Comparison of ENCODE assay signal across 8 cellular contexts in the genomic region with DNA sequence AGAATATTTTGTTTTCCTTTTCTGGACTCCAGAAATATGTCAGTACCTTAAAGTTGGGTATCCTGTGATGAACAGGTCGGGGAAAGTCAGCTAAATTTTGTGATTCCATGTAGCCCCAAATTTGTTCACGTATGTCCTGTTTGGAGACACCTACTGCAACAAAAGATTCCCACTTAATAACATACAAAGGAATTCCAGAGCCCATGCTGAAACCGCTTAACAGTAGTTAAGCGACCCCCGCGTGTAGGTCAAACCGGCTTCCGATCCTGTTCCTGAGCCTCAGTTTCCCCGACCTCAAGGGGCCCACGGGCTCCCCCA. TPM values are rescaled to one million over a fixed set of nuclear protein-coding genes. Genes with fewer than 3 reads are reported as not detected.
DNase-seq lines count a peak whose midpoint lies in the region; ATAC-seq lines count a peak whose summit lies in the region.

No MANE protein-coding gene starts in this region.

- H3K36me3 ChIP-seq in ACC112 (ENCODE audit: insufficient read depth, low read length), result peaks cover 15% of the 10 kb centered on the region; the same call in 1 of the 2 replicates

- intact Hi-C loops in left colon (cut with DNase I, micrococcal nuclease), result no loop called here

- H3K27ac ChIP-seq in ACC112 (ENCODE audit: low read depth, low read length), result peak overlapping the region; percentile 32; the same call in 1 of the 2 replicates
- peak overlapping the region; percentile 74 for H3K27ac ChIP-seq in caudate nucleus (ENCODE audit: low read depth, low read length)

- peaks cover 11% of the 10 kb centered on the region for H3K79me2 ChIP-seq in ACC112 (ENCODE audit: control insufficient read depth, insufficient read depth, low read length, unreplicated experiment)

- H2AFZ ChIP-seq in ACC112 (ENCODE audit: low read length, unreplicated experiment), result peak overlapping the region; percentile 90

- peaks cover 13% of the 10 kb centered on the region for H3K4me1 ChIP-seq in ACC112 (ENCODE audit: control insufficient read depth, insufficient read depth, low read length, unreplicated experiment)
- peaks cover 13% of the 10 kb centered on the region for H3K4me1 ChIP-seq in mononuclear cell (ENCODE audit: insufficient read depth, low read length)

- no peaks in the 10 kb centered on the region for H3K27me3 ChIP-seq in ACC112 (ENCODE audit: insufficient read depth, low read length)
- H3K27me3 ChIP-seq in mononuclear cell (ENCODE audit: insufficient read depth, low read length), result no peaks in the 10 kb centered on the region

- H3K4me3 ChIP-seq in ACC112 (ENCODE audit: low read depth, low read length) (peak overlapping the region; percentile 82), mononuclear cell (ENCODE audit: low read length) (peak overlapping the region; percentile 94)

- DNase-seq in caudate nucleus (lab: John Stamatoyannopoulos, UW), result no peak
- no peak for DNase-seq in left colon
- no peak for DNase-seq in foreskin melanocyte
- no peak for DNase-seq in effector CD8-positive, alpha-beta T cell (lab: John Stamatoyannopoulos, UW)

- peak; percentile 14 for ATAC-seq in HG03354 (IDR thresholded peaks at IDR 0.05; ENCODE audit: poor library complexity, severe bottlenecking, unreplicated experiment)
- ATAC-seq in esophagus mucosa, result no peak
- ATAC-seq in left colon, result no peak

- no peaks in the 10 kb centered on the region for H3K9me3 ChIP-seq in mononuclear cell (ENCODE audit: low read depth, low read length)

RNA-seq across cellular contexts. Expression of gene MTHFSD, which starts 0.5 kb away (rescaled TPM):
- total RNA-seq in mononuclear cell (3.3 TPM), esophagus mucosa (11.2 TPM), left colon (10 to 100 TPM; 18.6 to 23.3 TPM)

RNA-seq across cellular contexts. Expression of gene FOXC2, which starts 12.1 kb away (rescaled TPM):
- total RNA-seq in mononuclear cell (not detected), esophagus mucosa (0.28 TPM), left colon (under 1 TPM; 0.34 TPM)

RNA-seq across cellular contexts. Expression of gene FOXL1, which starts 23.8 kb away (rescaled TPM):
- total RNA-seq in mononuclear cell (not detected), esophagus mucosa (0.08 TPM), left colon (1 to 10 TPM; 2.0 to 4.2 TPM)

RNA-seq across cellular contexts. Expression of gene FOXF1, which starts 44.2 kb away (rescaled TPM):
- total RNA-seq in mononuclear cell, result under 0.01 TPM
- 0.68 TPM for total RNA-seq in esophagus mucosa
- 10 to 100 TPM in 1 of 2 donors, 1 to 10 TPM in 1; 4.9 to 13.7 TPM for total RNA-seq in left colon
